ENCODE assay signal across 31 cellular contexts in genomic region chr16:35664091-35664693, GRCh38.
"Had no signal": no experiment of that assay in that cellular context is flagged by ENCODE, and none has a peak within 500 bp of the region (broad histone marks: within the 10 kb centered on the region; RNA-seq: fewer than 3 reads in every experiment).

No MANE protein-coding gene starts in this region.

- DNase-seq: activated CD4-positive, alpha-beta memory T cell treated with anti-CD3 and anti-CD28 coated beads for 36 hours; activated CD4-positive, alpha-beta T cell treated with anti-CD3 and anti-CD28 coated beads for 36 hours; activated CD4-positive, alpha-beta T cell treated with anti-CD3 and anti-CD28 coated beads, Interleukin-2, amount 10 ng/mL, durations not matched to agents 24 days and 14 days; activated CD4-positive, CD25-positive, alpha-beta regulatory T cell; activated CD4-positive, CD25-positive, alpha-beta regulatory T cell treated with anti-CD3 and anti-CD28 coated beads, Interleukin-2, amount 50 U/mL, for 72 hours; activated CD8-positive, alpha-beta memory T cell treated with anti-CD3 and anti-CD28 coated beads, Interleukin-2, amount 50 U/mL, for 4 hours; activated gamma-delta T cell; activated naive CD4-positive, alpha-beta T cell; activated naive CD4-positive, alpha-beta T cell treated with anti-CD3 and anti-CD28 coated beads, Interleukin-2, amount 10 ng/mL, durations not matched to agents 7 days and 5 days; activated naive CD8-positive, alpha-beta T cell treated with anti-CD3 and anti-CD28 coated beads, Interleukin-2, amount 10 ng/mL, durations not matched to agents 7 days and 5 days; activated T-cell treated with anti-CD3 and anti-CD28 coated beads, Interleukin-2, amount 50 U/mL, for 1 hour; activated T-cell treated with anti-CD3 and anti-CD28 coated beads, Interleukin-2, amount 50 U/mL, for 72 hours; central memory CD4-positive, alpha-beta T cell; cerebellar nuclear complex; colonic mucosa; dorsolateral prefrontal cortex; effector CD4-positive, alpha-beta T cell; effector memory CD8-positive, alpha-beta T cell; erythroblast; foreskin keratinocyte; gastrocnemius medialis; glutamatergic neuron; heart left ventricle; T-helper 2 cell had no signal

- H3K27ac ChIP-seq: ascending aorta, breast epithelium, cardiac muscle cell, colonic mucosa, dorsolateral prefrontal cortex, esophagus muscularis mucosa, foreskin keratinocyte, gastrocnemius medialis, heart left ventricle had no signal

- H3K4me3 Mint-ChIP-seq: activated CD4-positive, alpha-beta memory T cell treated with anti-CD3 and anti-CD28 coated beads for 36 hours; activated CD4-positive, alpha-beta T cell treated with anti-CD3 and anti-CD28 coated beads for 36 hours; activated CD4-positive, alpha-beta T cell treated with anti-CD3 and anti-CD28 coated beads, Interleukin-2, amount 10 ng/mL, durations not matched to agents 24 days and 14 days; activated naive CD4-positive, alpha-beta T cell treated with anti-CD3 and anti-CD28 coated beads, Interleukin-2, amount 10 ng/mL, durations not matched to agents 7 days and 5 days; activated naive CD8-positive, alpha-beta T cell treated with anti-CD3 and anti-CD28 coated beads, Interleukin-2, amount 10 ng/mL, durations not matched to agents 7 days and 5 days; activated T-cell treated with anti-CD3 and anti-CD28 coated beads, Interleukin-2, amount 50 U/mL, for 72 hours; brain; dendritic cell treated with granulocyte-macrophage colony-stimulating factor and Interleukin-4, amounts not matched to agents 40 ng/mL and 50 ng/mL, for 4 days; effector memory CD8-positive, alpha-beta T cell had no signal

- H3K27me3 ChIP-seq: ascending aorta, breast epithelium, cardiac muscle cell, colonic mucosa, esophagus muscularis mucosa, foreskin keratinocyte, gastrocnemius medialis, heart left ventricle had no signal

- H3K27me3 Mint-ChIP-seq: activated CD4-positive, alpha-beta memory T cell treated with anti-CD3 and anti-CD28 coated beads for 36 hours; activated CD4-positive, alpha-beta T cell treated with anti-CD3 and anti-CD28 coated beads for 36 hours; activated CD4-positive, alpha-beta T cell treated with anti-CD3 and anti-CD28 coated beads, Interleukin-2, amount 10 ng/mL, durations not matched to agents 24 days and 14 days; activated naive CD4-positive, alpha-beta T cell treated with anti-CD3 and anti-CD28 coated beads, Interleukin-2, amount 10 ng/mL, durations not matched to agents 7 days and 5 days; activated naive CD8-positive, alpha-beta T cell treated with anti-CD3 and anti-CD28 coated beads, Interleukin-2, amount 10 ng/mL, durations not matched to agents 7 days and 5 days; brain; dendritic cell treated with granulocyte-macrophage colony-stimulating factor and Interleukin-4, amounts not matched to agents 40 ng/mL and 50 ng/mL, for 4 days; effector memory CD8-positive, alpha-beta T cell had no signal

- H3K27ac Mint-ChIP-seq: activated CD4-positive, alpha-beta memory T cell treated with anti-CD3 and anti-CD28 coated beads for 36 hours; activated CD4-positive, alpha-beta T cell treated with anti-CD3 and anti-CD28 coated beads for 36 hours; activated CD4-positive, alpha-beta T cell treated with anti-CD3 and anti-CD28 coated beads, Interleukin-2, amount 10 ng/mL, durations not matched to agents 24 days and 14 days; activated naive CD4-positive, alpha-beta T cell treated with anti-CD3 and anti-CD28 coated beads, Interleukin-2, amount 10 ng/mL, durations not matched to agents 7 days and 5 days; activated naive CD4-positive, alpha-beta T cell treated with anti-CD3 and anti-CD28 coated beads, Interleukin-2, amount 50 U/mL, for 72 hours; activated naive CD8-positive, alpha-beta T cell treated with anti-CD3 and anti-CD28 coated beads, Interleukin-2, amount 10 ng/mL, durations not matched to agents 7 days and 5 days; activated T-cell treated with anti-CD3 and anti-CD28 coated beads, Interleukin-2, amount 50 U/mL, for 72 hours; brain; dendritic cell treated with granulocyte-macrophage colony-stimulating factor and Interleukin-4, amounts not matched to agents 40 ng/mL and 50 ng/mL, for 4 days; effector memory CD8-positive, alpha-beta T cell had no signal

- H3K4me3 ChIP-seq: ascending aorta, breast epithelium, cardiac muscle cell, colonic mucosa, dorsolateral prefrontal cortex, esophagus muscularis mucosa, gastrocnemius medialis, heart left ventricle had no signal

- ATAC-seq: activated CD4-positive, alpha-beta T cell treated with anti-CD3 and anti-CD28 coated beads for 36 hours; activated naive CD4-positive, alpha-beta T cell treated with anti-CD3 and anti-CD28 coated beads, Interleukin-2, amount 50 U/mL, for 72 hours; activated T-cell treated with anti-CD3 and anti-CD28 coated beads, Interleukin-2, amount 50 U/mL, for 72 hours; effector memory CD8-positive, alpha-beta T cell; foreskin keratinocyte; gastrocnemius medialis; heart left ventricle had no signal

- H3K36me3 Mint-ChIP-seq: activated CD4-positive, alpha-beta memory T cell treated with anti-CD3 and anti-CD28 coated beads for 36 hours; activated naive CD4-positive, alpha-beta T cell treated with anti-CD3 and anti-CD28 coated beads, Interleukin-2, amount 10 ng/mL, durations not matched to agents 7 days and 5 days; activated naive CD8-positive, alpha-beta T cell treated with anti-CD3 and anti-CD28 coated beads, Interleukin-2, amount 10 ng/mL, durations not matched to agents 7 days and 5 days; brain had no signal

- H3K4me1 Mint-ChIP-seq: activated CD4-positive, alpha-beta T cell treated with anti-CD3 and anti-CD28 coated beads for 36 hours; activated CD4-positive, alpha-beta T cell treated with anti-CD3 and anti-CD28 coated beads, Interleukin-2, amount 10 ng/mL, durations not matched to agents 24 days and 14 days; activated naive CD4-positive, alpha-beta T cell treated with anti-CD3 and anti-CD28 coated beads, Interleukin-2, amount 10 ng/mL, durations not matched to agents 7 days and 5 days; activated naive CD8-positive, alpha-beta T cell treated with anti-CD3 and anti-CD28 coated beads, Interleukin-2, amount 10 ng/mL, durations not matched to agents 7 days and 5 days; brain had no signal

- H3K9me3 ChIP-seq: ascending aorta, colonic mucosa, gastrocnemius medialis had no signal
